ENCODE assay signal across 19 cellular contexts in the genomic region with DNA sequence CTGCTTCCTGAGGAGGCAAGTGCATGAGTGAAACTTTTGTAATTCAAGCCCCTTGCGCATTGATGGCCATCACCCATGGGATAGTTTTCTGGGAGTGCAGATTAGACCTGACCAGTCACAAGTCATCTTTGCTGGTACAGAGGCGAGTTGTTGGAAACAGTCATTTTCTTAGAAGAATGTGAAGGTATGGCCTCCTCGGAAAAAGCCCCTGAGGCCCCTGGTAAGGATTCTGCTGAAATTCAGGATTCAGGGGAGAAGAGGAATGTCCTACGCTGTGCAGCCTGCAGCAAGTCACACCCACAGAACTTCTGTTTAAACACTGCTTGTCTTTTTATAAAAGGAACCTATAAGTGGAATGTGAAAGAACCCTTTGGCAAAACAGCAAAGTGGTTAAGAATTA. TPM values are rescaled to one million over a fixed set of nuclear protein-coding genes. Genes with fewer than 3 reads are reported as not detected.
DNase-seq lines count a peak whose midpoint lies in the region; FAIRE-seq and TF ChIP-seq lines count a peak whose summit lies in the region.
"Had no signal": no experiment of that assay in that cellular context is flagged by ENCODE, and none has a peak within 500 bp of the region (broad histone marks: within the 10 kb centered on the region; RNA-seq: fewer than 3 reads in every experiment).

No MANE protein-coding gene starts in this region.

- in situ Hi-C loops in G401 (cut with HindIII; ENCODE audit: low sequenced_read_pairs): no loop called here

- CTCF ChIA-PET in Calu3 (lab: Charles Lee): no interaction called here

- TF ChIP-seq POLR2A in sigmoid colon (IDR thresholded peaks at IDR 0.05): no peak

- H3K27ac ChIP-seq in C4-2B: peak overlapping the region; percentile 85
- peak overlapping the region; percentile 68 for H3K27ac ChIP-seq in angular gyrus (ENCODE audit: low read depth, low read length)
- H3K27ac ChIP-seq in sigmoid colon: peak overlapping the region; percentile 23 to 68 (median 62)
- H3K27ac ChIP-seq: BLaER1 had no signal

- DNase-seq in islet precursor cell (peak; percentile 66), sigmoid colon (no peak), HTR-8/SVneo (ENCODE audit: insufficient read length, low spot score) (no peak), G401 (ENCODE audit: low spot score) (no peak), T-helper 9 cell (no peak), Calu3 (no peak)
- DNase-seq: CD8-positive, alpha-beta memory T cell; DND-41; GF-D8; NCI-H1436; NCI-H2029 treated with DMSO at 0.1 percent for 48 hours; NCI-H2171 treated with DMSO at 0.1 percent for 48 hours; NCI-H524 had no signal

- H3K36me3 ChIP-seq in sigmoid colon: no peaks in the 10 kb centered on the region
- H3K36me3 ChIP-seq: BLaER1 had no signal

- intact Hi-C loops in sigmoid colon (cut with DNase I): no loop called here
- intact Hi-C loops in Calu3 (cut with micrococcal nuclease; ENCODE audit: unreplicated experiment): no loop called here

- TF ChIP-seq CTCF in C4-2B (conservative IDR thresholded peaks at IDR 0.05) (no peak), sigmoid colon (IDR thresholded peaks at IDR 0.05) (no peak), Calu3 (IDR thresholded peaks at IDR 0.05; ENCODE audit: unreplicated experiment) (no peak)

- H3K9me3 ChIP-seq in sigmoid colon: no peaks in the 10 kb centered on the region
- H3K9me3 ChIP-seq: BLaER1 had no signal

- H3K27me3 ChIP-seq in sigmoid colon: no peaks in the 10 kb centered on the region
- H3K27me3 ChIP-seq: BLaER1 had no signal

- no peak overlapping the region for H3K27ac Mint-ChIP-seq in Calu3 (ENCODE audit: unreplicated experiment)
- H3K27ac Mint-ChIP-seq: CD8-positive, alpha-beta memory T cell; GM23338 had no signal

- no peaks in the 10 kb centered on the region for H3K36me3 Mint-ChIP-seq in Calu3 (ENCODE audit: insufficient read depth, unreplicated experiment)
- H3K36me3 Mint-ChIP-seq: CD8-positive, alpha-beta memory T cell had no signal

- no peaks in the 10 kb centered on the region for H3K9me3 Mint-ChIP-seq in Calu3 (ENCODE audit: low read depth, unreplicated experiment)
- H3K9me3 Mint-ChIP-seq: GM23338 had no signal

- TF ChIP-seq EP300 in sigmoid colon (IDR thresholded peaks at IDR 0.05): no peak

- H3K27me3 Mint-ChIP-seq in Calu3 (ENCODE audit: unreplicated experiment): no peaks in the 10 kb centered on the region
- H3K27me3 Mint-ChIP-seq: CD8-positive, alpha-beta memory T cell had no signal

- H3K4me3 ChIP-seq in sigmoid colon: no peak overlapping the region
- H3K4me3 ChIP-seq: BLaER1, GM23338, K562 had no signal

- H3K4me1 ChIP-seq in sigmoid colon: peaks cover 0 to 44% (median 27%) of the 10 kb centered on the region in 4 donors
- H3K4me1 ChIP-seq: BLaER1 had no signal

- no peak overlapping the region for H3K4me3 Mint-ChIP-seq in Calu3 (ENCODE audit: low read depth, unreplicated experiment)
- H3K4me3 Mint-ChIP-seq: CD8-positive, alpha-beta memory T cell; GM23338 had no signal

- no peak for FAIRE-seq in HTR-8/SVneo (lab: Jason Lieb, UNC)
- FAIRE-seq: GM12891, K562 had no signal

- 70 to 78% methylated on average over 4 of the region's 4 CpGs for WGBS in sigmoid colon, 2 donors

- no TSS peak for BruUV-seq in Calu3 (replicated peaks; lab: Mats Ljungman, UMichigan)

- H3K4me1 Mint-ChIP-seq in Calu3 (ENCODE audit: low read depth, unreplicated experiment): no peaks in the 10 kb centered on the region
- H3K4me1 Mint-ChIP-seq: CD8-positive, alpha-beta memory T cell; GM23338 had no signal

RNA-seq across cellular contexts. Expression of a gene that starts 11.0 kb away (rescaled TPM):
- total RNA-seq in sigmoid colon (10 to 100 TPM; 83.2 to 99.9 (median 90.9) TPM), Calu3 (2022) (not detected in 2 replicates)
- polyA plus RNA-seq in sigmoid colon: 10 to 100 TPM in 2 of 3 donors, 1 to 10 TPM in 1; 4.6 to 13.8 (median 10.1) TPM
- 0.31 and 0.43 TPM in 2 replicates for total RNA-seq in G401 (2014; rRNA removed; shearing (Covaris generic))

RNA-seq across cellular contexts. Expression of a gene that starts 59.6 kb away (rescaled TPM):
- total RNA-seq in sigmoid colon: 10 to 100 TPM in 1 of 4 donors, 1 to 10 TPM in 3; 3.0 to 12.5 (median 3.1) TPM
- under 1 TPM in 1 of 3 donors, not detected in 2; 0.42 TPM for polyA plus RNA-seq in sigmoid colon
- total RNA-seq in G401 (2014; rRNA removed; shearing (Covaris generic)): not detected in 2 replicates
- not detected in 2 replicates for total RNA-seq in Calu3 (2022)
- total RNA-seq: CD8-positive, alpha-beta memory T cell had no signal
- polyA plus RNA-seq: CD8-positive, alpha-beta memory T cell had no signal

Comparison
In these comparisons a context has a peak if more than half of its experiments do, and no peak if none do; other contexts are left out.
1. RNA of a gene that starts 11.0 kb away (total RNA-seq): 83.2 to 99.9 TPM in sigmoid colon; 0.31 to 0.43 TPM in G401 and not detected in Calu3; every median in the first group is over 10 times any median in the second.
2. Peak in every context shown above with its lines, with median percentiles within 50 percentile points of each other: H3K27ac ChIP-seq.